Comparison of ENCODE assay signal across 11 cellular contexts in genomic region chr9:70256123-70256551, GRCh38. TPM values are rescaled to one million over a fixed set of nuclear protein-coding genes. Genes with fewer than 3 reads are reported as not detected.
DNase-seq lines count a peak whose midpoint lies in the region; ATAC-seq, FAIRE-seq and TF ChIP-seq lines count a peak whose summit lies in the region.
"Had no signal": no experiment of that assay in that cellular context is flagged by ENCODE, and none has a peak within 500 bp of the region (broad histone marks: within the 10 kb centered on the region; RNA-seq: fewer than 3 reads in every experiment).

No MANE protein-coding gene starts in this region.

- H3K27ac Mint-ChIP-seq in natural killer cell, result no peak overlapping the region
- H3K27ac Mint-ChIP-seq: dendritic cell treated with granulocyte-macrophage colony-stimulating factor and Interleukin-4, amounts not matched to agents 40 ng/mL and 50 ng/mL, for 4 days had no signal

- H3K9me3 Mint-ChIP-seq in natural killer cell, result no peaks in the 10 kb centered on the region
- H3K9me3 Mint-ChIP-seq: dendritic cell treated with granulocyte-macrophage colony-stimulating factor and Interleukin-4, amounts not matched to agents 40 ng/mL and 50 ng/mL, for 4 days had no signal

- H3K27me3 Mint-ChIP-seq in natural killer cell (ENCODE audit: low read depth in 2 of 2), result no peaks in the 10 kb centered on the region
- H3K27me3 Mint-ChIP-seq: dendritic cell treated with granulocyte-macrophage colony-stimulating factor and Interleukin-4, amounts not matched to agents 40 ng/mL and 50 ng/mL, for 4 days had no signal

- no peak for TF ChIP-seq POLR2A in spleen (IDR thresholded peaks at IDR 0.05)

- peak overlapping the region; percentile 63 for H3K9ac ChIP-seq in mucosa of stomach (ENCODE audit: low read length)
- H3K9ac ChIP-seq: BLaER1 had no signal

- peak; percentile 2 to 70 for DNase-seq in cardiac muscle cell (ENCODE audit: low read depth in 1 of 2, low spot score in 1 of 2)
- DNase-seq in cardiac septum (ENCODE audit: low spot score), result no peak
- peak; percentile 88 for DNase-seq in choroid plexus epithelial cell (ENCODE audit: low read depth)
- peak; percentile 38 for DNase-seq in urothelium cell line (ENCODE audit: low spot score)
- DNase-seq in T1000 (lab: John Stamatoyannopoulos, UW), result no peak
- no peak for DNase-seq in spleen
- DNase-seq in natural killer cell, result no peak
- DNase-seq: NCI-H2171 had no signal

- H3K27ac ChIP-seq in cardiac muscle cell (no peak overlapping the region), spleen (no peak overlapping the region)
- H3K27ac ChIP-seq: BLaER1 had no signal

- intact Hi-C loops in cardiac septum (cut with DNase I), result loop anchor here (5.0 kb wide), 1 partner anchor 161 kb away; no protein-coding TSS in a partner anchor
- intact Hi-C loops in spleen (cut with DNase I; ENCODE audit: low total_unique reads), result no loop called here
- intact Hi-C loops in natural killer cell (cut with micrococcal nuclease), result no loop called here

- H3K4me1 Mint-ChIP-seq in natural killer cell, result peaks cover 25 to 26% of the 10 kb centered on the region in 2 donors

- FAIRE-seq in urothelium cell line (lab: Jason Lieb, UNC), result no peak

- H3K36me3 ChIP-seq in cardiac muscle cell (no peaks in the 10 kb centered on the region), mucosa of stomach (ENCODE audit: control insufficient read depth, insufficient read depth, low read length) (no peaks in the 10 kb centered on the region), spleen (peaks cover 0 to 4% (median 0%) of the 10 kb centered on the region in 6 donors)

- H3K27me3 ChIP-seq in cardiac muscle cell, result no peaks in the 10 kb centered on the region
- H3K27me3 ChIP-seq in mucosa of stomach (ENCODE audit: control insufficient read depth, insufficient read depth, low read length), result no peaks in the 10 kb centered on the region
- H3K27me3 ChIP-seq in spleen (replicated peaks in 1 of 7), result no peaks in the 10 kb centered on the region
- H3K27me3 ChIP-seq: BLaER1 had no signal

- TF ChIP-seq CTCF in cardiac muscle cell (IDR thresholded peaks at IDR 0.05; ENCODE audit: low read depth, low read length), result no peak
- TF ChIP-seq CTCF in choroid plexus epithelial cell (conservative IDR thresholded peaks at IDR 0.05; ENCODE audit: low read depth, low read length), result no peak
- TF ChIP-seq CTCF in spleen (IDR thresholded peaks at IDR 0.05 in 8 of 11, conservative IDR thresholded peaks at IDR 0.05 in 3 of 11), result no peak
- no peak for TF ChIP-seq CTCF in natural killer cell (IDR thresholded peaks at IDR 0.05)

- H3K4me3 ChIP-seq in cardiac muscle cell (no peak overlapping the region), choroid plexus epithelial cell (ENCODE audit: low read depth, low read length) (peak overlapping the region; percentile 40), mucosa of stomach (ENCODE audit: low read length) (peak overlapping the region; percentile 49), spleen (no peak overlapping the region)
- H3K4me3 ChIP-seq: BLaER1 had no signal

- H3K4me3 Mint-ChIP-seq in natural killer cell, result no peak overlapping the region
- H3K4me3 Mint-ChIP-seq: dendritic cell treated with granulocyte-macrophage colony-stimulating factor and Interleukin-4, amounts not matched to agents 40 ng/mL and 50 ng/mL, for 4 days had no signal

- 82 to 89% (median 89%) methylated on average over 7 of the region's 7 CpGs for WGBS in spleen, 5 donors

- no peaks in the 10 kb centered on the region for H3K9me3 ChIP-seq in cardiac muscle cell (ENCODE audit: low read depth)
- no peaks in the 10 kb centered on the region for H3K9me3 ChIP-seq in mucosa of stomach (ENCODE audit: control insufficient read depth, low read length)
- no peaks in the 10 kb centered on the region for H3K9me3 ChIP-seq in spleen
- H3K9me3 ChIP-seq: BLaER1 had no signal

- H3K4me1 ChIP-seq in cardiac muscle cell (ENCODE audit: low read depth) (peaks cover 25% of the 10 kb centered on the region), mucosa of stomach (ENCODE audit: control insufficient read depth, insufficient read depth, low read length) (peaks cover 38% of the 10 kb centered on the region), spleen (peaks cover 19 to 36% (median 27%) of the 10 kb centered on the region in 6 donors)

- ATAC-seq in natural killer cell, result no peak

- H3K36me3 Mint-ChIP-seq in natural killer cell, result no peaks in the 10 kb centered on the region

RNA-seq across cellular contexts. Expression of gene SMC5, which starts 2.6 kb away (rescaled TPM):
- total RNA-seq in cardiac muscle cell (8.5 and 15.3 TPM in 2 replicates), cardiac septum (15.0 TPM), spleen (10 to 100 TPM; 27.0 to 39.9 (median 31.8) TPM), natural killer cell (10 to 100 TPM; 35.0 to 41.0 (median 40.9) TPM)
- polyA plus RNA-seq in cardiac muscle cell (9.0 and 16.8 TPM in 2 replicates), spleen (1 to 10 TPM; 7.4 to 9.7 (median 7.6) TPM)

Comparison
In these comparisons a context has a peak if more than half of its experiments do, and no peak if none do; other contexts are left out.
1. DNase-seq: peak in cardiac muscle cell (2 of 2), choroid plexus epithelial cell (single experiment) and urothelium cell line (single experiment); none in cardiac septum (single experiment), T1000 (single experiment), spleen (single experiment) and natural killer cell (single experiment).
2. H3K4me3 ChIP-seq: peak in choroid plexus epithelial cell (single experiment) and mucosa of stomach (single experiment); none in cardiac muscle cell (single experiment) and spleen (0 of 8).